In genomic region chr1:169893645-169894423, GRCh38 we compare ENCODE assay signal across 8 cellular contexts. TPM values are rescaled to one million over a fixed set of nuclear protein-coding genes. Genes with fewer than 3 reads are reported as not detected.
DNase-seq lines count a peak whose midpoint lies in the region; ATAC-seq and TF ChIP-seq lines count a peak whose summit lies in the region.

TSS of gene SCYL3 (minus strand) at chr1:169893896. CDS start at chr1:169888840, 5,056 bp downstream.

- H3K79me2 ChIP-seq in DND-41 (ENCODE audit: insufficient read depth, low read length) (peaks cover 42% of the 10 kb centered on the region), GM23248 (ENCODE audit: insufficient read depth) (peaks cover 45% of the 10 kb centered on the region)

- no peaks in the 10 kb centered on the region for H3K9me2 ChIP-seq in GM23248 (ENCODE audit: insufficient read depth)

- peaks cover 11 to 29% (median 20%) of the 10 kb centered on the region in 3 donors for H3K27me3 Mint-ChIP-seq in naive B cell
- H3K27me3 Mint-ChIP-seq in stimulated activated memory B cell treated with anti-CD40 and anti-IgM and Interleukin-4, amounts not matched to agents 10 μg/mL and 1 μg/mL and 100 μg/mL, for 72 hours, result no peaks in the 10 kb centered on the region

- H3K4me1 ChIP-seq in DND-41 (ENCODE audit: insufficient read depth, low read length), result peaks cover 36% of the 10 kb centered on the region
- H3K4me1 ChIP-seq in GM23248 (ENCODE audit: insufficient read depth), result peaks cover 11% of the 10 kb centered on the region

- H3K9me3 ChIP-seq in DND-41 (ENCODE audit: insufficient read depth, low read length, severe bottlenecking) (no peaks in the 10 kb centered on the region), GM23248 (ENCODE audit: low read depth) (no peaks in the 10 kb centered on the region)

- TF ChIP-seq CTCF in DND-41 (IDR thresholded peaks at IDR 0.05; ENCODE audit: borderline replicate concordance, extremely low read depth, low read length, poor library complexity, severe bottlenecking), result peak; percentile 4

- H3K36me3 Mint-ChIP-seq in naive B cell, result no peaks in the 10 kb centered on the region
- H3K36me3 Mint-ChIP-seq in stimulated activated memory B cell treated with anti-CD40 and anti-IgM and Interleukin-4, amounts not matched to agents 10 μg/mL and 1 μg/mL and 100 μg/mL, for 72 hours, result no peaks in the 10 kb centered on the region

- H4K20me1 ChIP-seq in DND-41 (ENCODE audit: insufficient read depth, low read length) (no peaks in the 10 kb centered on the region), GM23248 (ENCODE audit: insufficient read depth) (no peaks in the 10 kb centered on the region)

- DNase-seq in DND-41 (peak; percentile 95), GM23248 (peak; percentile 99), Kasumi-1 (lab: John Stamatoyannopoulos, UW) (peak; percentile 98 to 99), RPMI7951 (ENCODE audit: low read depth) (peak; percentile 96), fibroblast of gingiva (ENCODE audit: low read depth) (peak; percentile 98), naive B cell (peak; percentile 96)
- DNase-seq in activated T-helper 1 cell treated with anti-CD3 and anti-CD28 coated beads, Interleukin-2, amount 50 U/mL, for 16 hours (ENCODE audit: low read depth in 1 of 2, low spot score in 1 of 2), result peak; percentile 69 to 83

- no peaks in the 10 kb centered on the region for H3K27me3 ChIP-seq in DND-41 (ENCODE audit: insufficient read depth, low read length, poor library complexity)
- no peaks in the 10 kb centered on the region for H3K27me3 ChIP-seq in GM23248 (replicated peaks; ENCODE audit: insufficient read depth)

- no peaks in the 10 kb centered on the region for H3K36me3 ChIP-seq in DND-41 (ENCODE audit: insufficient read depth, low read length)
- H3K36me3 ChIP-seq in GM23248 (ENCODE audit: low read depth), result no peaks in the 10 kb centered on the region

- ATAC-seq in DND-41 (ENCODE audit: insufficient read depth, low read depth), result peak; percentile 94
- peak; percentile 82 to 84 for ATAC-seq in naive B cell (ENCODE audit: low read depth in 2 of 2)
- peak; percentile 95 for ATAC-seq in stimulated activated memory B cell treated with anti-CD40 and anti-IgM and Interleukin-4, amounts not matched to agents 10 μg/mL and 1 μg/mL and 100 μg/mL, for 72 hours

- peak within 1 kb of the TSS; percentile 79 to 96 for H3K4me3 ChIP-seq in DND-41 (ENCODE audit: low read depth in 1 of 2, low read length in 2 of 2)
- H3K4me3 ChIP-seq in GM23248, result peak within 1 kb of the TSS; percentile 98

- H3K9ac ChIP-seq in DND-41 (ENCODE audit: low read depth, low read length) (peak within 1 kb of the TSS; percentile 90), GM23248 (peak within 1 kb of the TSS; percentile 96)

- in situ Hi-C loops in GM23248 (cut with MboI), result no loop called here

- peak within 1 kb of the TSS; percentile 99 to 100 (median 100) for H3K27ac Mint-ChIP-seq in naive B cell
- peak within 1 kb of the TSS; percentile 99 for H3K27ac Mint-ChIP-seq in stimulated activated memory B cell treated with anti-CD40 and anti-IgM and Interleukin-4, amounts not matched to agents 10 μg/mL and 1 μg/mL and 100 μg/mL, for 72 hours

- H3K27ac ChIP-seq in DND-41 (ENCODE audit: low read length) (peak within 1 kb of the TSS; percentile 99), GM23248 (peak within 1 kb of the TSS; percentile 96)

- 0 to 1% methylated on average over 34 to 46 of the region's 52 CpGs for WGBS in GM23248 (ENCODE audit: low coverage in 1 of 2, low lambda C conversion rate in 2 of 2, missing lambda C conversion rate in 2 of 2), 2 experiments

- H3K4me3 Mint-ChIP-seq in naive B cell, result peak within 1 kb of the TSS; percentile 86 to 99 (median 93)
- peak within 1 kb of the TSS; percentile 87 for H3K4me3 Mint-ChIP-seq in stimulated activated memory B cell treated with anti-CD40 and anti-IgM and Interleukin-4, amounts not matched to agents 10 μg/mL and 1 μg/mL and 100 μg/mL, for 72 hours

- no peaks in the 10 kb centered on the region for H3K9me3 Mint-ChIP-seq in naive B cell
- no peaks in the 10 kb centered on the region for H3K9me3 Mint-ChIP-seq in stimulated activated memory B cell treated with anti-CD40 and anti-IgM and Interleukin-4, amounts not matched to agents 10 μg/mL and 1 μg/mL and 100 μg/mL, for 72 hours

- H2AFZ ChIP-seq in DND-41 (ENCODE audit: low read depth, low read length) (peak within 1 kb of the TSS; percentile 86), GM23248 (peak within 1 kb of the TSS; percentile 92)

- peak within 1 kb of the TSS; percentile 96 for H3K4me2 ChIP-seq in DND-41 (ENCODE audit: insufficient read depth, low read length)
- H3K4me2 ChIP-seq in GM23248 (ENCODE audit: unreplicated experiment), result peak within 1 kb of the TSS; percentile 89

- peaks cover 37 to 50% (median 40%) of the 10 kb centered on the region in 3 donors for H3K4me1 Mint-ChIP-seq in naive B cell
- H3K4me1 Mint-ChIP-seq in stimulated activated memory B cell treated with anti-CD40 and anti-IgM and Interleukin-4, amounts not matched to agents 10 μg/mL and 1 μg/mL and 100 μg/mL, for 72 hours, result peaks cover 37% of the 10 kb centered on the region

- no peaks in the 10 kb centered on the region for H3F3A ChIP-seq in GM23248 (ENCODE audit: insufficient read depth)

RNA-seq across cellular contexts. Expression of gene SCYL3, which starts in this region (rescaled TPM):
- total RNA-seq in GM23248 (2014; rRNA removed; shearing (Covaris generic)), result 7.6 and 10.2 TPM in 2 replicates
- polyA plus RNA-seq in GM23248 (2016; fragmentation: Nextera tagmentation; extraction: Ambion mirVana), result 4.5 and 5.8 TPM in 2 replicates
- total RNA-seq in RPMI7951 (2014; rRNA removed; shearing (Covaris generic)), result 4.2 and 4.9 TPM in 2 replicates
- 10 to 100 TPM in 5 of 6 donors, 1 to 10 TPM in 1; 8.8 to 31.0 (median 14.5) TPM for polyA plus RNA-seq in naive B cell (ENCODE audit: low read depth in 6 of 6)

Comparison
In these comparisons a context has a peak if more than half of its experiments do, and no peak if none do; other contexts are left out.
1. Peak in every context shown above with its lines: DNase-seq, ATAC-seq, H3K4me3 ChIP-seq and H3K27ac ChIP-seq.